32 cellular contexts compared by ENCODE assay signal in genomic region chr9:84556556-84556955, GRCh38.
"Had no signal": no experiment of that assay in that cellular context is flagged by ENCODE, and none has a peak within 500 bp of the region (broad histone marks: within the 10 kb centered on the region; RNA-seq: fewer than 3 reads in every experiment).

No MANE protein-coding gene starts in this region.

- H3K4me1 Mint-ChIP-seq: activated naive CD4-positive, alpha-beta T cell treated with anti-CD3 and anti-CD28 coated beads, Interleukin-2, amount 50 U/mL, for 24 hours; activated naive CD8-positive, alpha-beta T cell treated with anti-CD3 and anti-CD28 coated beads, Interleukin-2, amount 10 ng/mL, durations not matched to agents 7 days and 5 days had no signal

- H3K27ac Mint-ChIP-seq: activated CD8-positive, alpha-beta T cell treated with anti-CD3 and anti-CD28 coated beads, Interleukin-2, amount 10 ng/mL, durations not matched to agents 7 days and 5 days; activated naive CD4-positive, alpha-beta T cell treated with anti-CD3 and anti-CD28 coated beads, Interleukin-2, amount 50 U/mL, for 24 hours; activated naive CD8-positive, alpha-beta T cell treated with anti-CD3 and anti-CD28 coated beads, Interleukin-2, amount 10 ng/mL, durations not matched to agents 7 days and 5 days; activated T-cell treated with anti-CD3 and anti-CD28 coated beads, Interleukin-2, amount 50 U/mL, for 24 hours; activated T-helper 2 cell treated with anti-CD3 and anti-CD28 coated beads, Interferon-gamma antibody, Interleukin-2, Interleukin-4, amounts not matched to agents 10 μg/mL and 5 μg/mL and 100 μg/mL, durations not matched to agents 14 hours and 24 hours and 36 hours had no signal

- H3K4me1 ChIP-seq: ascending aorta, SJCRH30 had no signal

- DNase-seq: activated CD4-positive, alpha-beta T cell treated with anti-CD3 and anti-CD28 coated beads for 1 hour; activated CD4-positive, alpha-beta T cell treated with anti-CD3 and anti-CD28 coated beads for 48 hours; activated CD4-positive, alpha-beta T cell treated with anti-CD3 and anti-CD28 coated beads, Interleukin-2, amount 50 U/mL, for 48 hours; activated CD4-positive, CD25-positive, alpha-beta regulatory T cell; activated CD8-positive, alpha-beta T cell treated with anti-CD3 and anti-CD28 coated beads, Interleukin-2, amount 10 ng/mL, durations not matched to agents 7 days and 5 days; activated gamma-delta T cell; activated naive CD4-positive, alpha-beta T cell treated with Interleukin-2 at 50 U/mL for 16 hours; activated naive CD8-positive, alpha-beta T cell treated with anti-CD3 and anti-CD28 coated beads, Interleukin-2, amount 10 ng/mL, durations not matched to agents 7 days and 5 days; activated T-cell treated with anti-CD3 and anti-CD28 coated beads, Interleukin-2, amount 50 U/mL, for 24 hours; amygdala; caudate nucleus; cerebellar nuclear complex; Karpas-422; KBM-7; MG63; NCI-H1048; NCI-H1436 treated with DMSO at 0.1 percent for 48 hours; NCI-H1694 treated with DMSO at 0.1 percent for 48 hours; NCI-H2029; NCI-H2171 treated with DMSO at 0.1 percent for 48 hours; NCI-H2227 treated with DMSO at 0.1 percent for 48 hours; NCI-H446 treated with DMSO at 0.1 percent for 48 hours; NCI-H524; SJCRH30; T1000; WERI-Rb-1 had no signal

- H3K27ac ChIP-seq: ascending aorta, SJCRH30, SK-N-MC, WERI-Rb-1 had no signal

- H3K36me3 ChIP-seq: ascending aorta, MG63, SJCRH30, WERI-Rb-1 had no signal

- H3K27me3 ChIP-seq: ascending aorta, MG63 had no signal

- H3K36me3 Mint-ChIP-seq: activated naive CD4-positive, alpha-beta T cell treated with anti-CD3 and anti-CD28 coated beads, Interleukin-2, amount 50 U/mL, for 24 hours; activated naive CD8-positive, alpha-beta T cell treated with anti-CD3 and anti-CD28 coated beads, Interleukin-2, amount 10 ng/mL, durations not matched to agents 7 days and 5 days had no signal

- H3K4me3 Mint-ChIP-seq: activated CD8-positive, alpha-beta T cell treated with anti-CD3 and anti-CD28 coated beads, Interleukin-2, amount 10 ng/mL, durations not matched to agents 7 days and 5 days; activated naive CD4-positive, alpha-beta T cell treated with anti-CD3 and anti-CD28 coated beads, Interleukin-2, amount 50 U/mL, for 24 hours; activated naive CD8-positive, alpha-beta T cell treated with anti-CD3 and anti-CD28 coated beads, Interleukin-2, amount 10 ng/mL, durations not matched to agents 7 days and 5 days; activated T-cell treated with anti-CD3 and anti-CD28 coated beads, Interleukin-2, amount 50 U/mL, for 24 hours had no signal

- H3K9me3 Mint-ChIP-seq: activated naive CD8-positive, alpha-beta T cell treated with anti-CD3 and anti-CD28 coated beads, Interleukin-2, amount 10 ng/mL, durations not matched to agents 7 days and 5 days; activated T-cell treated with anti-CD3 and anti-CD28 coated beads, Interleukin-2, amount 50 U/mL, for 24 hours; activated T-helper 2 cell treated with anti-CD3 and anti-CD28 coated beads, Interferon-gamma antibody, Interleukin-2, Interleukin-4, amounts not matched to agents 10 μg/mL and 5 μg/mL and 100 μg/mL, durations not matched to agents 14 hours and 24 hours and 36 hours had no signal

- ATAC-seq: activated CD8-positive, alpha-beta T cell treated with anti-CD3 and anti-CD28 coated beads, Interleukin-2, amount 10 ng/mL, durations not matched to agents 7 days and 5 days; Panc1; Right ventricle myocardium inferior had no signal

- H3K9me3 ChIP-seq: ascending aorta, MG63, SJCRH30 had no signal

- H3K4me3 ChIP-seq: ascending aorta, MG63, SJCRH30, SK-N-MC had no signal
